Comparison of ENCODE assay signal across 19 cellular contexts in genomic region chr19:10442698-10443097, GRCh38. TPM values are rescaled to one million over a fixed set of nuclear protein-coding genes. Genes with fewer than 3 reads are reported as not detected.
A peak's percentile ranks its signal among the peaks of the same experiment; 100 is the strongest.
DNase-seq lines count a peak whose midpoint lies in the region; ATAC-seq, FAIRE-seq and TF ChIP-seq lines count a peak whose summit lies in the region.
"Had no signal": no experiment of that assay in that cellular context is flagged by ENCODE, and none has a peak within 500 bp of the region (broad histone marks: within the 10 kb centered on the region; RNA-seq: fewer than 3 reads in every experiment).

No MANE protein-coding gene starts in this region.

- H4K20me1 ChIP-seq in GM12878 (ENCODE audit: control insufficient read depth, insufficient read depth) (no peaks in the 10 kb centered on the region), mammary epithelial cell (ENCODE audit: insufficient read depth, low read length) (no peaks in the 10 kb centered on the region)

- ATAC-seq in GM12878 (no peak), pancreas (no peak), GM21576 (IDR thresholded peaks at IDR 0.05; ENCODE audit: unreplicated experiment) (no peak)

- TF ChIP-seq CTCF in GM12878 (IDR thresholded peaks at IDR 0.05 in 2 of 3, conservative IDR thresholded peaks at IDR 0.05 in 1 of 3; ENCODE audit: control insufficient read depth in 2 of 3, extremely low read depth in 1 of 3, insufficient read depth in 1 of 3, low read depth in 3 of 3, low read length in 3 of 3) (no peak), pancreas (IDR thresholded peaks at IDR 0.05) (no peak), mammary epithelial cell (conservative IDR thresholded peaks at IDR 0.05 in 1 of 2, IDR thresholded peaks at IDR 0.05 in 1 of 2; ENCODE audit: extremely low read depth in 1 of 2, insufficient read depth in 1 of 2, low read depth in 1 of 2, low read length in 2 of 2) (no peak)

- in situ Hi-C loops in GM12878 (cut with MboI), result no loop called here
- in situ Hi-C loops in mammary epithelial cell (cut with MboI; ENCODE audit: low sequenced_read_pairs in 2 of 2), result no loop called here

- BruUV-seq in GM12878 (replicated peaks; lab: Mats Ljungman, UMichigan) (no TSS peak), mammary epithelial cell (replicated peaks; lab: Mats Ljungman, UMichigan) (no TSS peak)

- no peak overlapping the region for H3K9ac ChIP-seq in GM12878 (ENCODE audit: control insufficient read depth, insufficient read depth, low read length)
- H3K9ac ChIP-seq in mammary epithelial cell (ENCODE audit: insufficient read depth, low read length), result no peak overlapping the region

- FAIRE-seq in G401.6 (lab: Jason Lieb, UNC) (peak; percentile 89), GM12878 (lab: Jason Lieb, UNC) (no peak), endometrium (lab: Jason Lieb, UNC) (peak; percentile 45), pancreas (lab: Jason Lieb, UNC) (peak; percentile 9)
- FAIRE-seq: H54 had no signal

- RAD21 ChIA-PET in GM12878 (lab: Charles Lee; ENCODE audit: unreplicated experiment), result no interaction called here

- no peak for TF ChIP-seq EP300 in GM12878 (IDR thresholded peaks at IDR 0.05; ENCODE audit: borderline replicate concordance in 1 of 2, control insufficient read depth in 1 of 2, low read depth in 2 of 2, low read length in 2 of 2)

- TF ChIP-seq RAD21 in GM12878 (IDR thresholded peaks at IDR 0.05; ENCODE audit: insufficient read depth, low read depth, low read length), result no peak

- POLR2A ChIA-PET in GM12878 (lab: Charles Lee), result no interaction called here

- no peak overlapping the region for H3K4me3 ChIP-seq in GM12878
- H3K4me3 ChIP-seq in pancreas, result no peak overlapping the region
- H3K4me3 ChIP-seq in mammary epithelial cell (replicated peaks in 1 of 3; ENCODE audit: insufficient read depth in 1 of 3, low read depth in 2 of 3, low read length in 3 of 3), result no peak overlapping the region
- H3K4me3 ChIP-seq: HAP-1 had no signal

- DNase-seq in GM12878 (ENCODE audit: low read depth, low spot score) (no peak), pancreas (no peak), SHP77 treated with DMSO at 0.1 percent for 48 hours (lab: John Stamatoyannopoulos, UW) (no peak), NCI-H2081 treated with DMSO at 0.1 percent for 48 hours (lab: John Stamatoyannopoulos, UW) (no peak), mammary epithelial cell (no peak)
- DNase-seq: 8988T; C1 segment of cervical spinal cord; Calu3; CD4-positive, alpha-beta memory T cell; COR-L47; DMS53; DMS79 treated with DMSO at 0.1 percent for 48 hours; GOT3; HFFc6 had no signal

- H3K4me2 ChIP-seq in GM12878 (ENCODE audit: control insufficient read depth, insufficient read depth), result no peak overlapping the region
- no peak overlapping the region for H3K4me2 ChIP-seq in mammary epithelial cell (ENCODE audit: insufficient read depth, low read depth, low read length)

- SMC1A ChIA-PET in GM12878 (lab: Charles Lee; ENCODE audit: uncharacterized antibody, unreplicated experiment), result no interaction called here

- intact Hi-C loops in GM12878 (cut with micrococcal nuclease; ENCODE audit: unreplicated experiment), result no loop called here
- intact Hi-C loops in pancreas (cut with DNase I), result no loop called here
- intact Hi-C loops in mammary epithelial cell (cut with micrococcal nuclease), result no loop called here

- H3K4me1 ChIP-seq in GM12878 (ENCODE audit: control insufficient read depth, insufficient read depth, low read length) (no peaks in the 10 kb centered on the region), pancreas (no peaks in the 10 kb centered on the region), mammary epithelial cell (ENCODE audit: insufficient read depth, low read length) (no peaks in the 10 kb centered on the region)
- H3K4me1 ChIP-seq: HAP-1 had no signal

- no peaks in the 10 kb centered on the region for H3K9me3 ChIP-seq in GM12878 (replicated peaks; ENCODE audit: control insufficient read depth, insufficient read depth, low read length)
- no peaks in the 10 kb centered on the region for H3K9me3 ChIP-seq in pancreas
- H3K9me3 ChIP-seq in mammary epithelial cell (replicated peaks; ENCODE audit: insufficient read depth, low read length), result no peaks in the 10 kb centered on the region
- H3K9me3 ChIP-seq: HAP-1 had no signal

- H3K27me3 ChIP-seq in GM12878 (replicated peaks in 1 of 2; ENCODE audit: control insufficient read depth in 2 of 2, insufficient read depth in 2 of 2, low read length in 1 of 2) (no peaks in the 10 kb centered on the region), pancreas (no peaks in the 10 kb centered on the region), mammary epithelial cell (ENCODE audit: insufficient read depth, low read length) (no peaks in the 10 kb centered on the region)

- CTCF ChIA-PET in GM12878 (lab: Yijun Ruan, JAX) (no interaction called here), mammary epithelial cell (lab: Charles Lee; ENCODE audit: low non-redundant PET) (no interaction called here)

- no peak overlapping the region for H3K27ac ChIP-seq in GM12878 (ENCODE audit: control insufficient read depth, insufficient read depth)
- no peak overlapping the region for H3K27ac ChIP-seq in pancreas
- H3K27ac ChIP-seq in mammary epithelial cell (ENCODE audit: insufficient read depth, low read depth, low read length), result no peak overlapping the region

- peaks cover 0 to 1% of the 10 kb centered on the region in 2 experiments; a peak in 2 of 4 replicates for H3K36me3 ChIP-seq in GM12878 (ENCODE audit: control insufficient read depth in 2 of 2, insufficient read depth in 2 of 2, low read length in 1 of 2)
- H3K36me3 ChIP-seq in pancreas, result peaks cover 0 to under 1% (median 0%) of the 10 kb centered on the region in 3 donors
- H3K36me3 ChIP-seq in mammary epithelial cell (ENCODE audit: insufficient read depth, low read length), result no peaks in the 10 kb centered on the region
- H3K36me3 ChIP-seq: HAP-1 had no signal

- WGBS in GM12878 (ENCODE audit: insufficient coverage, insufficient replicate concordance, low lambda C conversion rate, missing lambda C conversion rate), result 93% methylated on average over 3 of the region's 3 CpGs
- WGBS in pancreas, 2 donors, result 96 to 98% methylated on average over 3 of the region's 3 CpGs
- WGBS in mammary epithelial cell (ENCODE audit: low coverage, missing lambda C conversion rate), result 71% methylated on average over 3 of the region's 3 CpGs

- no peak overlapping the region for H2AFZ ChIP-seq in GM12878 (ENCODE audit: control insufficient read depth, low read depth, low read length)
- no peak overlapping the region for H2AFZ ChIP-seq in mammary epithelial cell (ENCODE audit: low read depth, low read length)

- no peaks in the 10 kb centered on the region for H3K79me2 ChIP-seq in GM12878 (ENCODE audit: control insufficient read depth, insufficient read depth, low read length)
- no peaks in the 10 kb centered on the region for H3K79me2 ChIP-seq in mammary epithelial cell (ENCODE audit: insufficient read depth, low read length)

- TF ChIP-seq POLR2A in GM12878 (IDR thresholded peaks at IDR 0.05; ENCODE audit: low read depth, low read length), result no peak

- dilution Hi-C loops in mammary epithelial cell (cut with HindIII; ENCODE audit: low sequenced_read_pairs), result no loop called here

TF ChIP-seq in GM12878, 131 proteins besides CTCF, POLR2A, EP300 and RAD21 (continues in another document):
- TF ChIP-seq NFYA (IDR thresholded peaks at IDR 0.05; ENCODE audit: borderline replicate concordance, low read depth, low read length) (no peak), NFIC (IDR thresholded peaks at IDR 0.05; ENCODE audit: low read depth, low read length) (peak; percentile 39; the same call in 1 of the 2 replicates), LARP7 (IDR thresholded peaks at IDR 0.05) (no peak)

RNA-seq across cellular contexts. Expression of gene PDE4A, which starts 22.4 kb away (rescaled TPM):
- total RNA-seq in GM12878 (2013; cell fraction: nucleolus; rRNA removed), result 7.4 and 7.7 TPM in 2 replicates
- total RNA-seq in GM12878 (2014; rRNA removed) (1.6 and 1.9 TPM in 2 replicates), GM12878 (2014; rRNA removed; fragmentation: Illumina TruSeq; extraction: Trizol) (1.7 and 1.9 TPM in 2 replicates), GM12878 (2021) (11.1 and 13.3 TPM in 2 replicates), pancreas (10 to 100 TPM in 4 of 6 donors, 1 to 10 TPM in 2; 6.6 to 12.6 (median 11.2) TPM), mammary epithelial cell (1 to 10 TPM; 1.3 to 1.5 TPM)
- 6.4 TPM for polyA plus RNA-seq in GM12878 (2011; ENCODE audit: low read depth)
- polyA plus RNA-seq in GM12878 (2011; rRNA removed) (2.7 and 4.8 TPM in 2 replicates), GM12878 (2014; fragmentation: Illumina TruSeq; extraction: Trizol) (3.5 and 5.0 TPM in 2 replicates), GM12878 (2014; fragmentation: Nextera tagmentation; extraction: Ambion mirVana) (under 1 TPM; 0.24 to 0.46 TPM), GM12878 (2014; rRNA removed) (7.1 and 7.9 TPM in 2 replicates), GM12878 (2016; fragmentation: Nextera tagmentation; extraction: Ambion mirVana) (1 to 10 TPM; 7.4 to 8.1 TPM), pancreas (1 to 10 TPM; 5.0 to 8.5 TPM), mammary epithelial cell (0.45 TPM)
- 8.4 and 9.3 TPM in 2 replicates for polyA plus RNA-seq in GM12878 (2011; cell fraction: cytosol; rRNA removed)
- polyA plus RNA-seq in GM12878 (2011; cell fraction: nucleus; rRNA removed), result 11.0 and 16.0 TPM in 2 replicates
- polyA plus RNA-seq in GM12878 (2012), result 14.3 and 15.7 TPM in 2 replicates
- polyA minus RNA-seq in GM12878 (2011; rRNA and poly(A)+ RNA removed), result 7.7 and 10.3 TPM in 2 replicates
- polyA minus RNA-seq in GM12878 (2011; cell fraction: cytosol; rRNA and poly(A)+ RNA removed), result 7.8 and 9.2 TPM in 2 replicates
- polyA minus RNA-seq in GM12878 (2011; cell fraction: nucleus; rRNA and poly(A)+ RNA removed), result 3.5 TPM in 2 replicates
- polyA minus RNA-seq in mammary epithelial cell, result 2.4 TPM

RNA-seq across cellular contexts. Expression of gene CDC37, which starts 39.4 kb away (rescaled TPM):
- total RNA-seq in GM12878 (2013; cell fraction: nucleolus; rRNA removed), result 43.2 and 59.3 TPM in 2 replicates
- total RNA-seq in GM12878 (2014; rRNA removed), result 179 and 197 TPM in 2 replicates
- total RNA-seq in GM12878 (2014; rRNA removed; fragmentation: Illumina TruSeq; extraction: Trizol), result 110 and 117 TPM in 2 replicates
- total RNA-seq in GM12878 (2021), result 144 and 155 TPM in 2 replicates
- 84.0 TPM for polyA plus RNA-seq in GM12878 (2011; ENCODE audit: low read depth)
- polyA plus RNA-seq in GM12878 (2011; rRNA removed), result 140 and 200 TPM in 2 replicates
- 211 and 322 TPM in 2 replicates for polyA plus RNA-seq in GM12878 (2011; cell fraction: cytosol; rRNA removed)
- 421 and 498 TPM in 2 replicates for polyA plus RNA-seq in GM12878 (2011; cell fraction: nucleus; rRNA removed)
- 146 and 163 TPM in 2 replicates for polyA plus RNA-seq in GM12878 (2012)
- 50.7 and 105 TPM in 2 replicates for polyA plus RNA-seq in GM12878 (2014; fragmentation: Illumina TruSeq; extraction: Trizol)
- polyA plus RNA-seq in GM12878 (2014; fragmentation: Nextera tagmentation; extraction: Ambion mirVana), result 1 to 10 TPM; 4.7 to 8.8 TPM
- 265 and 297 TPM in 2 replicates for polyA plus RNA-seq in GM12878 (2014; rRNA removed)
- 100 to 1,000 TPM; 255 to 262 TPM for polyA plus RNA-seq in GM12878 (2016; fragmentation: Nextera tagmentation; extraction: Ambion mirVana)
- polyA minus RNA-seq in GM12878 (2011; rRNA and poly(A)+ RNA removed), result 76.0 and 82.1 TPM in 2 replicates
- polyA minus RNA-seq in GM12878 (2011; cell fraction: cytosol; rRNA and poly(A)+ RNA removed), result 42.4 and 45.5 TPM in 2 replicates
- polyA minus RNA-seq in GM12878 (2011; cell fraction: nucleus; rRNA and poly(A)+ RNA removed), result 22.4 and 40.0 TPM in 2 replicates
- total RNA-seq in pancreas, result 10 to 100 TPM; 41.3 to 61.0 (median 48.5) TPM
- 100 to 1,000 TPM; 226 to 266 TPM for polyA plus RNA-seq in pancreas
- 100 to 1,000 TPM; 114 to 217 TPM for total RNA-seq in mammary epithelial cell
- 348 TPM for polyA plus RNA-seq in mammary epithelial cell
- 108 TPM for polyA minus RNA-seq in mammary epithelial cell
